ENCODE assay signal across 26 cellular contexts in the genomic region with DNA sequence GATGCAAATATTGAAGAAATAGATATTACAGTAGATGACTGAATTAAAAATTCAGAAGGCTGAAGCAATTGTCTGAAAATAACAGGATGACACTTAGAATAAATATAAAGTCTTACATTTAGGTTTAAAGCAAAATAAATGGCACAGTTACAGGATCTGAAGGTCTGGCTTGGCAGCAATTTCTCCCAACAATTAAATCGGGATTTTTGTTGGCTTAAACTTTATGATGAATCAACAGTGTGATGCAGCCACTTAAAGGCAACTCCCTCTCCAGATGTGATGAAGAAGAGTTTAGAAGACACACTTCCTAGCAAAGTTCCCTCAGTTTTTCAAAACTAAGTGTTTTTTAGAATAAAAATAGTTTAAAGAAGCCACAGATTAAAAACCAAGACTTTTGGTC.
DNase-seq lines count a peak whose midpoint lies in the region; ATAC-seq, FAIRE-seq and TF ChIP-seq lines count a peak whose summit lies in the region.
"Had no signal": no experiment of that assay in that cellular context is flagged by ENCODE, and none has a peak within 500 bp of the region (broad histone marks: within the 10 kb centered on the region; RNA-seq: fewer than 3 reads in every experiment).

No MANE protein-coding gene starts in this region.

- no peaks in the 10 kb centered on the region for H3K9me3 Mint-ChIP-seq in astrocyte (ENCODE audit: unreplicated experiment)
- H3K9me3 Mint-ChIP-seq: activated T-cell treated with anti-CD3 and anti-CD28 coated beads, Interleukin-2, amount 50 U/mL, for 24 hours; CD8-positive, alpha-beta T cell; nephron progenitor cell had no signal

- H3K27me3 ChIP-seq in astrocyte (ENCODE audit: insufficient read depth, low read length): no peaks in the 10 kb centered on the region
- no peaks in the 10 kb centered on the region for H3K27me3 ChIP-seq in fibroblast of lung (ENCODE audit: control insufficient read depth, insufficient read depth, low read length)
- no peaks in the 10 kb centered on the region for H3K27me3 ChIP-seq in colonic mucosa
- H3K27me3 ChIP-seq: cardiac muscle cell, pancreas had no signal

- no peaks in the 10 kb centered on the region for H3K9me3 ChIP-seq in astrocyte (ENCODE audit: insufficient read depth, low read depth, low read length)
- H3K9me3 ChIP-seq in fibroblast of lung (ENCODE audit: control insufficient read depth, insufficient read depth, low read depth, low read length): no peaks in the 10 kb centered on the region
- no peaks in the 10 kb centered on the region for H3K9me3 ChIP-seq in colonic mucosa
- H3K9me3 ChIP-seq: mucosa of descending colon, pancreas had no signal

- H3K27ac ChIP-seq in astrocyte (ENCODE audit: low read depth, low read length) (no peak overlapping the region), fibroblast of lung (ENCODE audit: insufficient read depth, low read length) (no peak overlapping the region), colonic mucosa (no peak overlapping the region)
- H3K27ac ChIP-seq: cardiac muscle cell, pancreas had no signal

- intact Hi-C loops in colonic mucosa (cut with DNase I): no loop called here

- no peak overlapping the region for H3K4me2 ChIP-seq in astrocyte (ENCODE audit: low read length)
- no peak overlapping the region for H3K4me2 ChIP-seq in fibroblast of lung (ENCODE audit: extremely low read depth, insufficient read depth, low read length)

- no peak overlapping the region for H3K27ac Mint-ChIP-seq in astrocyte (ENCODE audit: unreplicated experiment)
- H3K27ac Mint-ChIP-seq: activated CD4-positive, alpha-beta T cell treated with anti-CD3 and anti-CD28 coated beads for 36 hours; activated T-cell treated with anti-CD3 and anti-CD28 coated beads, Interleukin-2, amount 50 U/mL, for 24 hours; CD8-positive, alpha-beta T cell; nephron progenitor cell had no signal

- no peak for TF ChIP-seq CTCF in astrocyte (IDR thresholded peaks at IDR 0.05; ENCODE audit: insufficient read depth, low read depth, low read length)
- TF ChIP-seq CTCF in fibroblast of lung (conservative IDR thresholded peaks at IDR 0.05 in 1 of 2, IDR thresholded peaks at IDR 0.05 in 1 of 2; ENCODE audit: low read depth in 1 of 2, low read length in 2 of 2): no peak
- no peak for TF ChIP-seq CTCF in colonic mucosa (IDR thresholded peaks at IDR 0.05)

- H3K4me1 ChIP-seq in astrocyte (ENCODE audit: insufficient read depth, low read length): peaks cover 13% of the 10 kb centered on the region
- peaks cover 15% of the 10 kb centered on the region for H3K4me1 ChIP-seq in fibroblast of lung (ENCODE audit: control insufficient read depth, extremely low read depth, insufficient read depth, low read length)
- peaks cover 6% of the 10 kb centered on the region for H3K4me1 ChIP-seq in colonic mucosa

- peak; percentile 62 for DNase-seq in GM03348 (ENCODE audit: low spot score)
- DNase-seq in astrocyte (ENCODE audit: low read depth): peak; percentile 57
- peak; percentile 64 to 67 for DNase-seq in fibroblast of lung (ENCODE audit: low read depth in 2 of 2)
- peak; percentile 84 for DNase-seq in stromal cell of bone marrow (ENCODE audit: low read depth)
- DNase-seq in colonic mucosa: no peak
- DNase-seq in HuH-7 (ENCODE audit: low spot score): no peak
- DNase-seq: activated CD4-positive, alpha-beta T cell treated with anti-CD3 and anti-CD28 coated beads for 36 hours; activated T-cell treated with anti-CD3 and anti-CD28 coated beads, Interleukin-2, amount 50 U/mL, for 24 hours; AML-193; CD8-positive, alpha-beta T cell; DMS 273 treated with DMSO at 0.1 percent for 48 hours; mucosa of descending colon; NCI-H1105 treated with DMSO at 0.1 percent for 48 hours; NCI-H2029; NCI-H226; NCI-H82; nephron progenitor cell; pancreas; stimulated activated CD4-positive, alpha-beta T cell treated with anti-CD3 and anti-CD28 coated beads, Interleukin-4, amount 100 ng/mL, for 1 hour; stimulated activated naive CD8-positive, alpha-beta T cell treated with anti-CD3 and anti-CD28 coated beads, Interleukin-15, Interleukin-2, amounts not matched to agents 100 U/mL and 50 U/mL, for 24 hours; T-helper 2 cell had no signal

- peak; percentile 34 for FAIRE-seq in astrocyte (lab: Jason Lieb, UNC)
- FAIRE-seq: G401.6, keratinocyte, pancreas had no signal

- no peaks in the 10 kb centered on the region for H3K79me2 ChIP-seq in astrocyte (ENCODE audit: insufficient read depth, low read length)
- no peaks in the 10 kb centered on the region for H3K79me2 ChIP-seq in fibroblast of lung (ENCODE audit: control insufficient read depth, insufficient read depth, low read length)

- ATAC-seq in HG03139 (IDR thresholded peaks at IDR 0.05; ENCODE audit: unreplicated experiment): no peak
- ATAC-seq: activated CD4-positive, alpha-beta T cell treated with anti-CD3 and anti-CD28 coated beads for 36 hours; CD8-positive, alpha-beta T cell; mucosa of descending colon; pancreas; SK-N-SH treated with all-trans-retinoic acid at 6 μM for 48 hours; stimulated activated naive CD8-positive, alpha-beta T cell treated with anti-CD3 and anti-CD28 coated beads, Interleukin-15, Interleukin-2, amounts not matched to agents 100 U/mL and 50 U/mL, for 24 hours had no signal

- peaks cover 11% of the 10 kb centered on the region for H3K4me1 Mint-ChIP-seq in astrocyte (ENCODE audit: low read depth, unreplicated experiment)
- H3K4me1 Mint-ChIP-seq: activated CD4-positive, alpha-beta T cell treated with anti-CD3 and anti-CD28 coated beads for 36 hours had no signal

- H3K4me3 Mint-ChIP-seq in astrocyte (ENCODE audit: unreplicated experiment): no peak overlapping the region
- H3K4me3 Mint-ChIP-seq: activated CD4-positive, alpha-beta T cell treated with anti-CD3 and anti-CD28 coated beads for 36 hours; activated T-cell treated with anti-CD3 and anti-CD28 coated beads, Interleukin-2, amount 50 U/mL, for 24 hours; CD8-positive, alpha-beta T cell; nephron progenitor cell had no signal

- no peaks in the 10 kb centered on the region for H3K36me3 Mint-ChIP-seq in astrocyte (ENCODE audit: low read depth, unreplicated experiment)
- H3K36me3 Mint-ChIP-seq: CD8-positive, alpha-beta T cell had no signal

- H3K9ac ChIP-seq in astrocyte (ENCODE audit: low read length): no peak overlapping the region
- H3K9ac ChIP-seq in fibroblast of lung (ENCODE audit: insufficient read depth, low read length): no peak overlapping the region
- H3K9ac ChIP-seq in colonic mucosa (ENCODE audit: low read depth in 2 of 2, low read length in 2 of 2): no peak overlapping the region

- H3K4me3 ChIP-seq in astrocyte (ENCODE audit: insufficient read depth, low read depth, low read length): no peak overlapping the region
- H3K4me3 ChIP-seq in fibroblast of lung (replicated peaks in 1 of 4; ENCODE audit: control extremely low read depth in 1 of 4, insufficient read depth in 1 of 4, low read depth in 3 of 4, low read length in 4 of 4): no peak overlapping the region
- H3K4me3 ChIP-seq in colonic mucosa: no peak overlapping the region
- H3K4me3 ChIP-seq: cardiac muscle cell, mucosa of descending colon, pancreas had no signal

- no peaks in the 10 kb centered on the region for H3K27me3 Mint-ChIP-seq in astrocyte (ENCODE audit: low read depth, unreplicated experiment)

- H2AFZ ChIP-seq in astrocyte (ENCODE audit: low read depth, low read length) (no peak overlapping the region), fibroblast of lung (ENCODE audit: low read length) (no peak overlapping the region)

- H3K36me3 ChIP-seq in astrocyte (ENCODE audit: insufficient read depth, low read length): no peaks in the 10 kb centered on the region
- no peaks in the 10 kb centered on the region for H3K36me3 ChIP-seq in fibroblast of lung (ENCODE audit: control insufficient read depth, insufficient read depth, low read length)
- H3K36me3 ChIP-seq in colonic mucosa: no peaks in the 10 kb centered on the region
- H3K36me3 ChIP-seq: cardiac muscle cell, pancreas had no signal

- H4K20me1 ChIP-seq in astrocyte (ENCODE audit: insufficient read depth, low read length): no peaks in the 10 kb centered on the region
- H4K20me1 ChIP-seq in fibroblast of lung (ENCODE audit: control insufficient read depth, extremely low read depth, insufficient read depth, low read length): no peaks in the 10 kb centered on the region

Comparison
In these comparisons a context has a peak if more than half of its experiments do, and no peak if none do; other contexts are left out.
1. DNase-seq: peak in GM03348 (single experiment), astrocyte (single experiment), fibroblast of lung (2 of 2) and stromal cell of bone marrow (single experiment); none in colonic mucosa (single experiment) and HuH-7 (single experiment).